14 cellular contexts compared by ENCODE assay signal in genomic region chr1:28917757-28918118, GRCh38. TPM values are rescaled to one million over a fixed set of nuclear protein-coding genes. Genes with fewer than 3 reads are reported as not detected.
A peak's percentile ranks its signal among the peaks of the same experiment; 100 is the strongest.
DNase-seq lines count a peak whose midpoint lies in the region; ATAC-seq and TF ChIP-seq lines count a peak whose summit lies in the region.
"Had no signal": no experiment of that assay in that cellular context is flagged by ENCODE, and none has a peak within 500 bp of the region (broad histone marks: within the 10 kb centered on the region; RNA-seq: fewer than 3 reads in every experiment).

No MANE protein-coding gene starts in this region.

- peak overlapping the region; percentile 34 to 53 for H3K27ac Mint-ChIP-seq in stimulated activated naive CD8-positive, alpha-beta T cell treated with anti-CD3 and anti-CD28 coated beads, Interleukin-15, amount 100 ng/mL, for 72 hours

- H3K9me3 Mint-ChIP-seq in activated T-cell treated with anti-CD3 and anti-CD28 coated beads, Interleukin-2, amount 50 U/mL, for 4 hours = no peaks in the 10 kb centered on the region
- H3K9me3 Mint-ChIP-seq in stimulated activated naive CD8-positive, alpha-beta T cell treated with anti-CD3 and anti-CD28 coated beads, Interleukin-15, amount 100 ng/mL, for 72 hours = no peaks in the 10 kb centered on the region

- no peak overlapping the region for H3K4me3 ChIP-seq in epithelial cell of esophagus (ENCODE audit: low read length)
- H3K4me3 ChIP-seq: HAP-1, hepatocyte, skin epidermis had no signal

- peaks cover 9% of the 10 kb centered on the region for H3K36me3 Mint-ChIP-seq in activated T-cell treated with anti-CD3 and anti-CD28 coated beads, Interleukin-2, amount 50 U/mL, for 4 hours (ENCODE audit: insufficient read depth)

- H3K27me3 Mint-ChIP-seq in activated T-cell treated with anti-CD3 and anti-CD28 coated beads, Interleukin-2, amount 50 U/mL, for 4 hours (ENCODE audit: low read depth) = no peaks in the 10 kb centered on the region
- H3K27me3 Mint-ChIP-seq in stimulated activated naive CD8-positive, alpha-beta T cell treated with anti-CD3 and anti-CD28 coated beads, Interleukin-15, amount 100 ng/mL, for 72 hours = no peaks in the 10 kb centered on the region

- TF ChIP-seq CTCF in epithelial cell of esophagus (IDR thresholded peaks at IDR 0.05; ENCODE audit: insufficient read depth, low read depth, low read length, missing control alignments) = no peak

- peak in 2 of 3 donors; percentile 8 to 34 for DNase-seq in stimulated activated CD4-positive, alpha-beta T cell treated with anti-CD3 and anti-CD28 coated beads, Interleukin-12 subunit alpha, Interleukin-12 subunit beta, amount 100 ng/mL, for 48 hours (ENCODE audit: low read depth in 2 of 3, low spot score in 1 of 3)
- DNase-seq in stimulated activated CD4-positive, alpha-beta T cell treated with anti-CD3 and anti-CD28 coated beads, Interleukin-12 subunit alpha, Interleukin-12 subunit beta, amount 100 ng/mL, for 4 hours = no peak
- no peak for DNase-seq in activated T-cell treated with anti-CD3 and anti-CD28 coated beads, Interleukin-2, amount 50 U/mL, for 4 hours
- DNase-seq in epithelial cell of esophagus (ENCODE audit: low read depth) (peak; percentile 41), mesenteric fat pad (ENCODE audit: low spot score) (no peak)
- DNase-seq in stimulated activated naive CD8-positive, alpha-beta T cell treated with anti-CD3 and anti-CD28 coated beads, Interleukin-15, amount 100 ng/mL, for 72 hours = peak in 1 of 2 donors; percentile 48
- DNase-seq: brain microvascular endothelial cell, NCI-H1048, SW 1271 had no signal

- peaks cover 70% of the 10 kb centered on the region for H3K4me1 Mint-ChIP-seq in activated T-cell treated with anti-CD3 and anti-CD28 coated beads, Interleukin-2, amount 50 U/mL, for 4 hours (ENCODE audit: low read depth)
- peaks cover 79% of the 10 kb centered on the region for H3K4me1 Mint-ChIP-seq in stimulated activated naive CD8-positive, alpha-beta T cell treated with anti-CD3 and anti-CD28 coated beads, Interleukin-15, amount 100 ng/mL, for 72 hours

- ATAC-seq in activated T-cell treated with anti-CD3 and anti-CD28 coated beads, Interleukin-2, amount 50 U/mL, for 4 hours = peak; percentile 32 to 45
- peak; percentile 50 for ATAC-seq in stimulated activated naive CD8-positive, alpha-beta T cell treated with anti-CD3 and anti-CD28 coated beads, Interleukin-15, amount 100 ng/mL, for 72 hours
- ATAC-seq in GM18502 (IDR thresholded peaks at IDR 0.05; ENCODE audit: poor library complexity, unreplicated experiment) (no peak), HG03045 (IDR thresholded peaks at IDR 0.05; ENCODE audit: unreplicated experiment) (no peak)

- peak overlapping the region; percentile 94 for H3K4me3 Mint-ChIP-seq in activated T-cell treated with anti-CD3 and anti-CD28 coated beads, Interleukin-2, amount 50 U/mL, for 4 hours
- peak overlapping the region; percentile 74 to 93 for H3K4me3 Mint-ChIP-seq in stimulated activated naive CD8-positive, alpha-beta T cell treated with anti-CD3 and anti-CD28 coated beads, Interleukin-15, amount 100 ng/mL, for 72 hours

RNA-seq across cellular contexts. Expression of gene EPB41, which starts 3.4 kb away (rescaled TPM):
- total RNA-seq in activated T-cell treated with anti-CD3 and anti-CD28 coated beads, Interleukin-2, amount 50 U/mL, for 4 hours = 10 to 100 TPM; 64.3 to 66.3 (median 65.8) TPM
- 37.7 TPM for total RNA-seq in mesenteric fat pad

Comparison
In these comparisons a context has a peak if more than half of its experiments do, and no peak if none do; other contexts are left out.
1. DNase-seq: peak in stimulated activated CD4-positive, alpha-beta T cell treated with anti-CD3 and anti-CD28 coated beads, Interleukin-12 subunit alpha, Interleukin-12 subunit beta, amount 100 ng/mL, for 48 hours (2 of 3) and epithelial cell of esophagus (single experiment); none in stimulated activated CD4-positive, alpha-beta T cell treated with anti-CD3 and anti-CD28 coated beads, Interleukin-12 subunit alpha, Interleukin-12 subunit beta, amount 100 ng/mL, for 4 hours (single experiment), activated T-cell treated with anti-CD3 and anti-CD28 coated beads, Interleukin-2, amount 50 U/mL, for 4 hours (single experiment) and mesenteric fat pad (single experiment).
2. ATAC-seq: peak in activated T-cell treated with anti-CD3 and anti-CD28 coated beads, Interleukin-2, amount 50 U/mL, for 4 hours (2 of 2) and stimulated activated naive CD8-positive, alpha-beta T cell treated with anti-CD3 and anti-CD28 coated beads, Interleukin-15, amount 100 ng/mL, for 72 hours (single experiment); none in GM18502 (single experiment) and HG03045 (single experiment).